Comparison of ENCODE assay signal across 20 cellular contexts in genomic region chr6:89467437-89467836, GRCh38. TPM values are rescaled to one million over a fixed set of nuclear protein-coding genes. Genes with fewer than 3 reads are reported as not detected.
DNase-seq lines count a peak whose midpoint lies in the region; ATAC-seq and TF ChIP-seq lines count a peak whose summit lies in the region.
"Had no signal": no experiment of that assay in that cellular context is flagged by ENCODE, and none has a peak within 500 bp of the region (broad histone marks: within the 10 kb centered on the region; RNA-seq: fewer than 3 reads in every experiment).

No MANE protein-coding gene starts in this region.

- H3K9ac ChIP-seq in DND-41 (ENCODE audit: low read depth, low read length): no peak overlapping the region
- H3K9ac ChIP-seq: BLaER1 treated with 17β-estradiol and CSF1 and Interleukin-3, amounts not matched to agents 10 nM and 100 nM had no signal

- H3K27ac ChIP-seq in DND-41 (ENCODE audit: low read length) (no peak overlapping the region), brain microvascular endothelial cell (no peak overlapping the region), left lung (no peak overlapping the region)
- H3K27ac ChIP-seq: 22Rv1; A549; BLaER1 treated with 17β-estradiol and CSF1 and Interleukin-3, amounts not matched to agents 10 nM and 100 nM; C4-2B had no signal

- in situ Hi-C loops in brain microvascular endothelial cell (cut with HindIII; ENCODE audit: low pct_ligation_motif_present, low sequenced_read_pairs): no loop called here

- H3K4me2 ChIP-seq in DND-41 (ENCODE audit: insufficient read depth, low read length): no peak overlapping the region
- H3K4me2 ChIP-seq: A549; BLaER1 treated with 17β-estradiol and CSF1 and Interleukin-3, amounts not matched to agents 10 nM and 100 nM had no signal

- no peaks in the 10 kb centered on the region for H4K20me1 ChIP-seq in DND-41 (ENCODE audit: insufficient read depth, low read length)
- H4K20me1 ChIP-seq: BLaER1 treated with 17β-estradiol and CSF1 and Interleukin-3, amounts not matched to agents 10 nM and 100 nM had no signal

- H3K27me3 Mint-ChIP-seq in stimulated activated memory B cell treated with anti-CD40 and anti-IgM and Interleukin-4, amounts not matched to agents 10 μg/mL and 1 μg/mL and 100 μg/mL, for 72 hours: no peaks in the 10 kb centered on the region
- H3K27me3 Mint-ChIP-seq: B cell; CD4-positive, alpha-beta T cell had no signal

- no peaks in the 10 kb centered on the region for H3K79me2 ChIP-seq in DND-41 (ENCODE audit: insufficient read depth, low read length)

- H3K4me3 Mint-ChIP-seq in stimulated activated memory B cell treated with anti-CD40 and anti-IgM and Interleukin-4, amounts not matched to agents 10 μg/mL and 1 μg/mL and 100 μg/mL, for 72 hours: no peak overlapping the region
- H3K4me3 Mint-ChIP-seq: B cell; CD4-positive, alpha-beta T cell; CD8-positive, alpha-beta T cell had no signal

- intact Hi-C loops in left lung (cut with DNase I): no loop called here

- ATAC-seq in DND-41 (ENCODE audit: insufficient read depth, low read depth) (peak; percentile 65; the same call in 2 of the 3 replicates), left lung (no peak)
- no peak for ATAC-seq in stimulated activated memory B cell treated with anti-CD40 and anti-IgM and Interleukin-4, amounts not matched to agents 10 μg/mL and 1 μg/mL and 100 μg/mL, for 72 hours
- ATAC-seq: A549; CD8-positive, alpha-beta T cell; GM12878 had no signal

- no peaks in the 10 kb centered on the region for H3K9me3 ChIP-seq in DND-41 (ENCODE audit: insufficient read depth, low read length, severe bottlenecking)
- no peaks in the 10 kb centered on the region for H3K9me3 ChIP-seq in left lung
- H3K9me3 ChIP-seq: A549; BLaER1 treated with 17β-estradiol and CSF1 and Interleukin-3, amounts not matched to agents 10 nM and 100 nM; Caco-2 had no signal

- H3K36me3 Mint-ChIP-seq in stimulated activated memory B cell treated with anti-CD40 and anti-IgM and Interleukin-4, amounts not matched to agents 10 μg/mL and 1 μg/mL and 100 μg/mL, for 72 hours: no peaks in the 10 kb centered on the region
- H3K36me3 Mint-ChIP-seq: CD8-positive, alpha-beta T cell had no signal

- no peaks in the 10 kb centered on the region for H3K4me1 Mint-ChIP-seq in stimulated activated memory B cell treated with anti-CD40 and anti-IgM and Interleukin-4, amounts not matched to agents 10 μg/mL and 1 μg/mL and 100 μg/mL, for 72 hours
- H3K4me1 Mint-ChIP-seq: B cell had no signal

- no peaks in the 10 kb centered on the region for H3K4me1 ChIP-seq in DND-41 (ENCODE audit: insufficient read depth, low read length)
- no peaks in the 10 kb centered on the region for H3K4me1 ChIP-seq in left lung
- H3K4me1 ChIP-seq: A549; BLaER1 treated with 17β-estradiol and CSF1 and Interleukin-3, amounts not matched to agents 10 nM and 100 nM; Caco-2 had no signal

- no peak overlapping the region for H2AFZ ChIP-seq in DND-41 (ENCODE audit: low read depth, low read length)

- no peak overlapping the region for H3K4me3 ChIP-seq in DND-41 (ENCODE audit: low read depth in 1 of 2, low read length in 2 of 2)
- no peak overlapping the region for H3K4me3 ChIP-seq in brain microvascular endothelial cell (ENCODE audit: low read depth, low read length)
- no peak overlapping the region for H3K4me3 ChIP-seq in left lung
- H3K4me3 ChIP-seq: A549; BLaER1 treated with 17β-estradiol and CSF1 and Interleukin-3, amounts not matched to agents 10 nM and 100 nM; GM12878 had no signal

- DNase-seq in DND-41 (no peak), NCI-H69 (lab: John Stamatoyannopoulos, UW) (peak; percentile 22), left kidney (ENCODE audit: low read depth, low spot score) (peak; percentile 67), brain microvascular endothelial cell (no peak), left lung (no peak)
- DNase-seq: AML-193; Caco-2; Calu3; CD4-positive, alpha-beta T cell; CD8-positive, alpha-beta T cell; DMS79 treated with DMSO at 0.1 percent for 48 hours; EL; GDM1 had no signal

- no peaks in the 10 kb centered on the region for H3K9me3 Mint-ChIP-seq in stimulated activated memory B cell treated with anti-CD40 and anti-IgM and Interleukin-4, amounts not matched to agents 10 μg/mL and 1 μg/mL and 100 μg/mL, for 72 hours
- H3K9me3 Mint-ChIP-seq: CD4-positive, alpha-beta T cell; CD8-positive, alpha-beta T cell had no signal

- H3K27me3 ChIP-seq in DND-41 (ENCODE audit: insufficient read depth, low read length, poor library complexity) (no peaks in the 10 kb centered on the region), brain microvascular endothelial cell (replicated peaks) (no peaks in the 10 kb centered on the region), left lung (no peaks in the 10 kb centered on the region)
- H3K27me3 ChIP-seq: BLaER1 treated with 17β-estradiol and CSF1 and Interleukin-3, amounts not matched to agents 10 nM and 100 nM had no signal

- TF ChIP-seq CTCF in DND-41 (IDR thresholded peaks at IDR 0.05; ENCODE audit: borderline replicate concordance, extremely low read depth, low read length, poor library complexity, severe bottlenecking) (no peak), brain microvascular endothelial cell (IDR thresholded peaks at IDR 0.05; ENCODE audit: low read depth, low read length, missing control alignments) (no peak), left lung (IDR thresholded peaks at IDR 0.05) (no peak)

- H3K27ac Mint-ChIP-seq in stimulated activated memory B cell treated with anti-CD40 and anti-IgM and Interleukin-4, amounts not matched to agents 10 μg/mL and 1 μg/mL and 100 μg/mL, for 72 hours: no peak overlapping the region
- H3K27ac Mint-ChIP-seq: B cell; CD4-positive, alpha-beta T cell; CD8-positive, alpha-beta T cell had no signal

- H3K36me3 ChIP-seq in DND-41 (ENCODE audit: insufficient read depth, low read length) (no peaks in the 10 kb centered on the region), brain microvascular endothelial cell (replicated peaks) (no peaks in the 10 kb centered on the region), left lung (no peaks in the 10 kb centered on the region)
- H3K36me3 ChIP-seq: BLaER1 treated with 17β-estradiol and CSF1 and Interleukin-3, amounts not matched to agents 10 nM and 100 nM had no signal

RNA-seq across cellular contexts. Expression of gene ANKRD6, which starts 34.5 kb away (rescaled TPM):
- 10 to 100 TPM; 14.1 to 22.1 TPM for total RNA-seq in left lung

RNA-seq across cellular contexts. Expression of gene RRAGD, which starts 55.4 kb away (rescaled TPM):
- 10 to 100 TPM; 43.2 to 47.6 TPM for total RNA-seq in left lung

Comparison
In these comparisons a context has a peak if more than half of its experiments do, and no peak if none do; other contexts are left out.
1. DNase-seq: peak in NCI-H69 (single experiment) and left kidney (single experiment); none in DND-41 (single experiment), brain microvascular endothelial cell (single experiment) and left lung (0 of 2).